In the genomic region with DNA sequence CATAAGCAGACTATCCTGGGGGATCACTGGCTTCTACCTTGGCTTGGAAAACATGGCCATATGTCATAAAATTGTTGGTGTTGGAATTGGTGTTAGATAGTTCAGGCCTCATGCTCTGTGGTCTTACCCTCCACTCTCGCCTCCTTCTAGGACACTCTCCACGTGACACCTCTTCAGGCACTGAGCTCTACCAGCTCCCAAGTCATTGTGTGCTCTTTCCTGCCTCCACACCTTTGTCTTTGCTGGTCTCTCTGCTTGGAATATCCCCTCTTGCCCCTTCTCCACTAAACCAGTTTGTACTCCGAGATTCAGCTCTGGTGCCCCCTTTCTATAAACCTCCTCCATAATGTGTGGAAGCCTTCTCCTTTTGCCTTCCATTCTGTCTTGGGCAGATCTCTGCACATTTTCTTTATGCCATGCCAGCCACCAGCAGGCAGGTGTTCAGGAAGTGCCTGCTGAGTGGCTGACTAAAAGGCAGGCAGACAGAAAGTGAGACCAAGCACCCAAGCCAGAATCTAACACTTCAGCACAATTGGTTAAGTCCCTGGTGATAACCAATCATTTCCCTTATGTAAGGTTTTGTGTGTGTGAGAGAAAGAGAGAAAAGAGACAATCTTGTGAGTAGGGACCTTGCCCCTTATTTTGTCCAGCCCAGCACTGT, we compare ENCODE assay signal across 1 cellular context.
TF ChIP-seq lines count a peak whose summit lies in the region.

No MANE protein-coding gene starts in this region.

TF ChIP-seq in GM12878, 131 proteins besides CTCF, POLR2A, EP300 and RAD21 (continued from another document):
- no peak for TF ChIP-seq MYC (IDR thresholded peaks at IDR 0.05; ENCODE audit: insufficient read depth, insufficient read length, insufficient replicate concordance, low read length, severe bottlenecking)
- TF ChIP-seq IKZF1 (conservative IDR thresholded peaks at IDR 0.05) = 0 out of 2 replicates have a peak, but pooled peaks have one; percentile 17
- TF ChIP-seq, protein P1, sequence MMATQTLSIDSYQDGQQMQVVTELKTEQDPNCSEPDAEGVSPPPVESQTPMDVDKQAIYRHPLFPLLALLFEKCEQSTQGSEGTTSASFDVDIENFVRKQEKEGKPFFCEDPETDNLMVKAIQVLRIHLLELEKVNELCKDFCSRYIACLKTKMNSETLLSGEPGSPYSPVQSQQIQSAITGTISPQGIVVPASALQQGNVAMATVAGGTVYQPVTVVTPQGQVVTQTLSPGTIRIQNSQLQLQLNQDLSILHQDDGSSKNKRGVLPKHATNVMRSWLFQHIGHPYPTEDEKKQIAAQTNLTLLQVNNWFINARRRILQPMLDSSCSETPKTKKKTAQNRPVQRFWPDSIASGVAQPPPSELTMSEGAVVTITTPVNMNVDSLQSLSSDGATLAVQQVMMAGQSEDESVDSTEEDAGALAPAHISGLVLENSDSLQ (IDR thresholded peaks at IDR 0.05) = peak; percentile 22; the same call in 1 of the 2 replicates
- TF ChIP-seq SP1 (IDR thresholded peaks at IDR 0.05; ENCODE audit: low read depth, low read length) = no peak
- no peak for TF ChIP-seq BRCA1 (IDR thresholded peaks at IDR 0.05; ENCODE audit: low read depth, low read length)
- TF ChIP-seq, protein P2, sequence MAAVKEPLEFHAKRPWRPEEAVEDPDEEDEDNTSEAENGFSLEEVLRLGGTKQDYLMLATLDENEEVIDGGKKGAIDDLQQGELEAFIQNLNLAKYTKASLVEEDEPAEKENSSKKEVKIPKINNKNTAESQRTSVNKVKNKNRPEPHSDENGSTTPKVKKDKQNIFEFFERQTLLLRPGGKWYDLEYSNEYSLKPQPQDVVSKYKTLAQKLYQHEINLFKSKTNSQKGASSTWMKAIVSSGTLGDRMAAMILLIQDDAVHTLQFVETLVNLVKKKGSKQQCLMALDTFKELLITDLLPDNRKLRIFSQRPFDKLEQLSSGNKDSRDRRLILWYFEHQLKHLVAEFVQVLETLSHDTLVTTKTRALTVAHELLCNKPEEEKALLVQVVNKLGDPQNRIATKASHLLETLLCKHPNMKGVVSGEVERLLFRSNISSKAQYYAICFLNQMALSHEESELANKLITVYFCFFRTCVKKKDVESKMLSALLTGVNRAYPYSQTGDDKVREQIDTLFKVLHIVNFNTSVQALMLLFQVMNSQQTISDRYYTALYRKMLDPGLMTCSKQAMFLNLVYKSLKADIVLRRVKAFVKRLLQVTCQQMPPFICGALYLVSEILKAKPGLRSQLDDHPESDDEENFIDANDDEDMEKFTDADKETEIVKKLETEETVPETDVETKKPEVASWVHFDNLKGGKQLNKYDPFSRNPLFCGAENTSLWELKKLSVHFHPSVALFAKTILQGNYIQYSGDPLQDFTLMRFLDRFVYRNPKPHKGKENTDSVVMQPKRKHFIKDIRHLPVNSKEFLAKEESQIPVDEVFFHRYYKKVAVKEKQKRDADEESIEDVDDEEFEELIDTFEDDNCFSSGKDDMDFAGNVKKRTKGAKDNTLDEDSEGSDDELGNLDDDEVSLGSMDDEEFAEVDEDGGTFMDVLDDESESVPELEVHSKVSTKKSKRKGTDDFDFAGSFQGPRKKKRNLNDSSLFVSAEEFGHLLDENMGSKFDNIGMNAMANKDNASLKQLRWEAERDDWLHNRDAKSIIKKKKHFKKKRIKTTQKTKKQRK (IDR thresholded peaks at IDR 0.05; ENCODE audit: low read depth, low read length) = no peak
- TF ChIP-seq YBX1 (IDR thresholded peaks at IDR 0.05) = peak; percentile 55; the same call in 1 of the 2 replicates
- 0 out of 2 replicates have a peak, but pooled peaks have one; percentile 54 for TF ChIP-seq NBN (IDR thresholded peaks at IDR 0.05)
- TF ChIP-seq HDGF (IDR thresholded peaks at IDR 0.05) = peak; percentile 42; the same call in 1 of the 2 replicates
- no peak for TF ChIP-seq BMI1 (IDR thresholded peaks at IDR 0.05; ENCODE audit: borderline replicate concordance)
- TF ChIP-seq TCF3 (IDR thresholded peaks at IDR 0.05; ENCODE audit: borderline replicate concordance, insufficient read depth, low read depth, low read length) = peak; percentile 44; the same call in 1 of the 2 replicates
- TF ChIP-seq, protein P3, sequence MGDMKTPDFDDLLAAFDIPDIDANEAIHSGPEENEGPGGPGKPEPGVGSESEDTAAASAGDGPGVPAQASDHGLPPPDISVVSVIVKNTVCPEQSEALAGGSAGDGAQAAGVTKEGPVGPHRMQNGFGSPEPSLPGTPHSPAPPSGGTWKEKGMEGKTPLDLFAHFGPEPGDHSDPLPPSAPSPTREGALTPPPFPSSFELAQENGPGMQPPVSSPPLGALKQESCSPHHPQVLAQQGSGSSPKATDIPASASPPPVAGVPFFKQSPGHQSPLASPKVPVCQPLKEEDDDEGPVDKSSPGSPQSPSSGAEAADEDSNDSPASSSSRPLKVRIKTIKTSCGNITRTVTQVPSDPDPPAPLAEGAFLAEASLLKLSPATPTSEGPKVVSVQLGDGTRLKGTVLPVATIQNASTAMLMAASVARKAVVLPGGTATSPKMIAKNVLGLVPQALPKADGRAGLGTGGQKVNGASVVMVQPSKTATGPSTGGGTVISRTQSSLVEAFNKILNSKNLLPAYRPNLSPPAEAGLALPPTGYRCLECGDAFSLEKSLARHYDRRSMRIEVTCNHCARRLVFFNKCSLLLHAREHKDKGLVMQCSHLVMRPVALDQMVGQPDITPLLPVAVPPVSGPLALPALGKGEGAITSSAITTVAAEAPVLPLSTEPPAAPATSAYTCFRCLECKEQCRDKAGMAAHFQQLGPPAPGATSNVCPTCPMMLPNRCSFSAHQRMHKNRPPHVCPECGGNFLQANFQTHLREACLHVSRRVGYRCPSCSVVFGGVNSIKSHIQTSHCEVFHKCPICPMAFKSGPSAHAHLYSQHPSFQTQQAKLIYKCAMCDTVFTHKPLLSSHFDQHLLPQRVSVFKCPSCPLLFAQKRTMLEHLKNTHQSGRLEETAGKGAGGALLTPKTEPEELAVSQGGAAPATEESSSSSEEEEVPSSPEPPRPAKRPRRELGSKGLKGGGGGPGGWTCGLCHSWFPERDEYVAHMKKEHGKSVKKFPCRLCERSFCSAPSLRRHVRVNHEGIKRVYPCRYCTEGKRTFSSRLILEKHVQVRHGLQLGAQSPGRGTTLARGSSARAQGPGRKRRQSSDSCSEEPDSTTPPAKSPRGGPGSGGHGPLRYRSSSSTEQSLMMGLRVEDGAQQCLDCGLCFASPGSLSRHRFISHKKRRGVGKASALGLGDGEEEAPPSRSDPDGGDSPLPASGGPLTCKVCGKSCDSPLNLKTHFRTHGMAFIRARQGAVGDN (IDR thresholded peaks at IDR 0.05) = peak; percentile 34; the same call in 1 of the 2 replicates
- TF ChIP-seq, protein P4, sequence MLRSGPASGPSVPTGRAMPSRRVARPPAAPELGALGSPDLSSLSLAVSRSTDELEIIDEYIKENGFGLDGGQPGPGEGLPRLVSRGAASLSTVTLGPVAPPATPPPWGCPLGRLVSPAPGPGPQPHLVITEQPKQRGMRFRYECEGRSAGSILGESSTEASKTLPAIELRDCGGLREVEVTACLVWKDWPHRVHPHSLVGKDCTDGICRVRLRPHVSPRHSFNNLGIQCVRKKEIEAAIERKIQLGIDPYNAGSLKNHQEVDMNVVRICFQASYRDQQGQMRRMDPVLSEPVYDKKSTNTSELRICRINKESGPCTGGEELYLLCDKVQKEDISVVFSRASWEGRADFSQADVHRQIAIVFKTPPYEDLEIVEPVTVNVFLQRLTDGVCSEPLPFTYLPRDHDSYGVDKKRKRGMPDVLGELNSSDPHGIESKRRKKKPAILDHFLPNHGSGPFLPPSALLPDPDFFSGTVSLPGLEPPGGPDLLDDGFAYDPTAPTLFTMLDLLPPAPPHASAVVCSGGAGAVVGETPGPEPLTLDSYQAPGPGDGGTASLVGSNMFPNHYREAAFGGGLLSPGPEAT (IDR thresholded peaks at IDR 0.05; ENCODE audit: low read depth) = no peak
- TF ChIP-seq, protein P5, sequence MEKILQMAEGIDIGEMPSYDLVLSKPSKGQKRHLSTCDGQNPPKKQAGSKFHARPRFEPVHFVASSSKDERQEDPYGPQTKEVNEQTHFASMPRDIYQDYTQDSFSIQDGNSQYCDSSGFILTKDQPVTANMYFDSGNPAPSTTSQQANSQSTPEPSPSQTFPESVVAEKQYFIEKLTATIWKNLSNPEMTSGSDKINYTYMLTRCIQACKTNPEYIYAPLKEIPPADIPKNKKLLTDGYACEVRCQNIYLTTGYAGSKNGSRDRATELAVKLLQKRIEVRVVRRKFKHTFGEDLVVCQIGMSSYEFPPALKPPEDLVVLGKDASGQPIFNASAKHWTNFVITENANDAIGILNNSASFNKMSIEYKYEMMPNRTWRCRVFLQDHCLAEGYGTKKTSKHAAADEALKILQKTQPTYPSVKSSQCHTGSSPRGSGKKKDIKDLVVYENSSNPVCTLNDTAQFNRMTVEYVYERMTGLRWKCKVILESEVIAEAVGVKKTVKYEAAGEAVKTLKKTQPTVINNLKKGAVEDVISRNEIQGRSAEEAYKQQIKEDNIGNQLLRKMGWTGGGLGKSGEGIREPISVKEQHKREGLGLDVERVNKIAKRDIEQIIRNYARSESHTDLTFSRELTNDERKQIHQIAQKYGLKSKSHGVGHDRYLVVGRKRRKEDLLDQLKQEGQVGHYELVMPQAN (conservative IDR thresholded peaks at IDR 0.05) = no peak
- no peak for TF ChIP-seq CBX3 (IDR thresholded peaks at IDR 0.05; ENCODE audit: borderline replicate concordance, low read depth)
- no peak for TF ChIP-seq HDAC2 (IDR thresholded peaks at IDR 0.05)
- TF ChIP-seq RAD51 (IDR thresholded peaks at IDR 0.05) = peak; percentile 17; the same call in 1 of the 2 replicates
- TF ChIP-seq CREB1 (IDR thresholded peaks at IDR 0.05; ENCODE audit: low read depth) = no peak
- TF ChIP-seq SPI1 (IDR thresholded peaks at IDR 0.05; ENCODE audit: borderline replicate concordance, insufficient read depth, low read depth, low read length) = no peak
TF ChIP-seq in GM12878: peak in this region for 10.
